17 cellular contexts compared by ENCODE assay signal in genomic region chr1:52045236-52045635, GRCh38. TPM values are rescaled to one million over a fixed set of nuclear protein-coding genes. Genes with fewer than 3 reads are reported as not detected.
DNase-seq lines count a peak whose midpoint lies in the region; ATAC-seq lines count a peak whose summit lies in the region.
"Had no signal": no experiment of that assay in that cellular context is flagged by ENCODE, and none has a peak within 500 bp of the region (broad histone marks: within the 10 kb centered on the region; RNA-seq: fewer than 3 reads in every experiment).

No MANE protein-coding gene starts in this region.

- ATAC-seq in T-helper 17 cell: no peak
- ATAC-seq in left colon: peak; percentile 39

- peak overlapping the region; percentile 9 for H3K27ac Mint-ChIP-seq in T-helper 17 cell
- H3K27ac Mint-ChIP-seq: CD14-positive monocyte; CD4-positive, alpha-beta T cell; CD8-positive, alpha-beta memory T cell had no signal

- H3K4me1 Mint-ChIP-seq in T-helper 17 cell: peaks cover 22% of the 10 kb centered on the region

- peaks cover 6% of the 10 kb centered on the region for H3K36me3 Mint-ChIP-seq in T-helper 17 cell (ENCODE audit: low read depth)

- DNase-seq in NCI-H82 (lab: John Stamatoyannopoulos, UW) (peak; percentile 13), NCI-H82 treated with DMSO at 0.1 percent for 48 hours (lab: John Stamatoyannopoulos, UW; ENCODE audit: unreplicated experiment) (no peak), T-helper 17 cell (no peak), left colon (no peak), COR-L47 (lab: John Stamatoyannopoulos, UW) (no peak), NCI-H2196 treated with DMSO at 0.1 percent for 48 hours (lab: John Stamatoyannopoulos, UW; ENCODE audit: unreplicated experiment) (no peak)
- DNase-seq: ACHN; AML-193; BE2C; Calu3; CD4-positive, alpha-beta T cell; CD8-positive, alpha-beta memory T cell; DMS53; DMS79 treated with DMSO at 0.1 percent for 48 hours; GOT3 had no signal

- H3K4me3 Mint-ChIP-seq in T-helper 17 cell: no peak overlapping the region
- H3K4me3 Mint-ChIP-seq: CD14-positive monocyte; CD4-positive, alpha-beta T cell; CD8-positive, alpha-beta memory T cell had no signal

- intact Hi-C loops in left colon (cut with DNase I, micrococcal nuclease): no loop called here

- no peaks in the 10 kb centered on the region for H3K9me3 ChIP-seq in T-helper 17 cell (ENCODE audit: control insufficient read depth, low read length, poor library complexity, severe bottlenecking)
- H3K9me3 ChIP-seq: BE2C, HAP-1 had no signal

- H3K27me3 Mint-ChIP-seq in T-helper 17 cell: no peaks in the 10 kb centered on the region
- H3K27me3 Mint-ChIP-seq: CD4-positive, alpha-beta T cell; CD8-positive, alpha-beta memory T cell had no signal

RNA-seq across cellular contexts. Expression of gene TXNDC12, which starts 9.8 kb away (rescaled TPM):
- total RNA-seq in T-helper 17 cell (10 to 100 TPM; 23.1 to 24.4 TPM), left colon (10 to 100 TPM; 43.9 to 46.8 TPM)

RNA-seq across cellular contexts. Expression of gene BTF3L4, which starts 10.9 kb away (rescaled TPM):
- 10 to 100 TPM; 33.6 to 40.6 TPM for total RNA-seq in T-helper 17 cell
- total RNA-seq in left colon: 10 to 100 TPM; 19.1 to 20.9 TPM

RNA-seq across cellular contexts. Expression of gene KTI12, which starts 11.6 kb away (rescaled TPM):
- 10 to 100 TPM; 19.9 to 23.2 TPM for total RNA-seq in T-helper 17 cell
- 1 to 10 TPM; 5.2 to 7.7 TPM for total RNA-seq in left colon

RNA-seq across cellular contexts. Expression of gene RAB3B, which starts 54.7 kb away (rescaled TPM):
- total RNA-seq in T-helper 17 cell: under 1 TPM in 1 of 2 donors, not detected in 1; 0.02 TPM
- total RNA-seq in left colon: 1 to 10 TPM; 3.2 to 9.2 TPM
- total RNA-seq: CD4-positive, alpha-beta T cell had no signal
